Comparison of ENCODE assay signal across 10 cellular contexts in the genomic region with DNA sequence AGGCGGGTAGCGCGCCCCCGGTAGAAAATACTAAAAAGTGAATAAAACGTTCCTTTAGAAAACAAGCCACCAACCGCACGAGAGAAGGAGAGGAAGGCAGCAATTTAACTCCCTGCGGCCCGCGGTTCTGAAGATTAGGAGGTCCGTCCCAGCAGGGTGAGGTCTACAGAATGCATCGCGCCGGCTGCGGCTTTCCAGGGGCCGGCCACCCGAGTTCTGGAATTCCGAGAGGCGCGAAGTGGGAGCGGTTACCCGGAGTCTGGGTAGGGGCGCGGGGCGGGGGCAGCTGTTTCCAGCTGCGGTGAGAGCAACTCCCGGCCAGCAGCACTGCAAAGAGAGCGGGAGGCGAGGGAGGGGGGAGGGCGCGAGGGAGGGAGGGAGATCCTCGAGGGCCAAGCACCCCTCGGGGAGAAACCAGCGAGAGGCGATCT.
DNase-seq lines count a peak whose midpoint lies in the region; ATAC-seq, FAIRE-seq and TF ChIP-seq lines count a peak whose summit lies in the region.
"Had no signal": no experiment of that assay in that cellular context is flagged by ENCODE, and none has a peak within 500 bp of the region (broad histone marks: within the 10 kb centered on the region; RNA-seq: fewer than 3 reads in every experiment).

No MANE protein-coding gene starts in this region.

- H3K27ac ChIP-seq in PC-9 (no peak overlapping the region), pancreas (no peak overlapping the region), OCI-LY7 (ENCODE audit: low read depth, low read length, poor library complexity, severe bottlenecking) (no peak overlapping the region)

- H3K9me3 ChIP-seq in ES-I3 (ENCODE audit: control insufficient read depth, insufficient read depth, low read length) (no peaks in the 10 kb centered on the region), PC-9 (ENCODE audit: insufficient read depth, low read depth) (peaks cover 3% of the 10 kb centered on the region; the same call in 1 of the 2 replicates), pancreas (no peaks in the 10 kb centered on the region), OCI-LY7 (ENCODE audit: low read length) (no peaks in the 10 kb centered on the region)

- H3K79me2 ChIP-seq in PC-9 (ENCODE audit: low read depth) (no peaks in the 10 kb centered on the region), OCI-LY7 (ENCODE audit: insufficient read depth, low read depth, low read length) (no peaks in the 10 kb centered on the region)

- no peak for DNase-seq in PC-9
- peak; percentile 3 for DNase-seq in germinal center (ENCODE audit: low spot score)
- peak in 2 of 6 donors; percentile 41 to 52 for DNase-seq in pancreas
- DNase-seq in GM13977 (ENCODE audit: low spot score) = no peak
- DNase-seq in activated CD4-positive, alpha-beta T cell treated with anti-CD3 and anti-CD28 coated beads, Interleukin-2, amount 50 U/mL, for 48 hours = no peak
- no peak for DNase-seq in OCI-LY7 (ENCODE audit: low spot score)
- DNase-seq: NCI-H2081 treated with DMSO at 0.1 percent for 48 hours; stimulated activated CD8-positive, alpha-beta memory T cell treated with anti-CD3 and anti-CD28 coated beads, Interleukin-4, amount 100 ng/mL, for 48 hours had no signal

- H3K27me3 ChIP-seq in PC-9 (ENCODE audit: insufficient read depth, low read depth) (no peaks in the 10 kb centered on the region), pancreas (no peaks in the 10 kb centered on the region)

- POLR2A ChIA-PET in PC-9 (lab: Charles Lee; ENCODE audit: unreplicated experiment) = no interaction called here
- POLR2A ChIA-PET in OCI-LY7 (lab: Charles Lee) = no interaction called here

- H3K9me2 ChIP-seq in PC-9 (ENCODE audit: insufficient read depth) (no peaks in the 10 kb centered on the region), OCI-LY7 (ENCODE audit: insufficient read depth, low read length) (peaks cover 1% of the 10 kb centered on the region; the same call in 1 of the 2 replicates)

- peak overlapping the region; percentile 71; the same call in 1 of the 2 replicates for H2AFZ ChIP-seq in PC-9
- no peak overlapping the region for H2AFZ ChIP-seq in OCI-LY7 (ENCODE audit: low read length)

- peak overlapping the region; percentile 80 for H3K4me2 ChIP-seq in PC-9
- H3K4me2 ChIP-seq in OCI-LY7 (ENCODE audit: low read length) = no peak overlapping the region

- H3K4me3 ChIP-seq in PC-9 (peak overlapping the region; percentile 66), pancreas (peak overlapping the region in 2 of 4 donors; percentile 45 to 67), OCI-LY7 (ENCODE audit: low read depth, low read length, poor library complexity, severe bottlenecking) (no peak overlapping the region)

- H3F3A ChIP-seq in PC-9 (ENCODE audit: insufficient read depth, low read depth) = no peaks in the 10 kb centered on the region

- H4K20me1 ChIP-seq in PC-9 (ENCODE audit: insufficient read depth) (no peaks in the 10 kb centered on the region), OCI-LY7 (ENCODE audit: insufficient read depth, low read length) (no peaks in the 10 kb centered on the region)

- ATAC-seq in pancreas (peak in 3 of 4 donors; percentile 26 to 30 (median 26)), GM19351 (IDR thresholded peaks at IDR 0.05; ENCODE audit: unreplicated experiment) (no peak)

- H3K4me1 ChIP-seq in ES-I3 (ENCODE audit: insufficient read depth, low read length) (0 out of 2 replicates have a peak, but pooled peaks cover 15% of the 10 kb centered on the region), PC-9 (replicated peaks; ENCODE audit: insufficient read depth) (no peaks in the 10 kb centered on the region), pancreas (no peaks in the 10 kb centered on the region), OCI-LY7 (ENCODE audit: insufficient read depth, low read length, poor library complexity, severe bottlenecking) (no peaks in the 10 kb centered on the region)

- TF ChIP-seq CTCF in PC-9 (conservative IDR thresholded peaks at IDR 0.05) = no peak
- no peak for TF ChIP-seq CTCF in pancreas (IDR thresholded peaks at IDR 0.05)
- TF ChIP-seq CTCF in GM13977 (IDR thresholded peaks at IDR 0.05; ENCODE audit: extremely low read depth, insufficient read depth, missing control alignments) = no peak
- no peak for TF ChIP-seq CTCF in OCI-LY7 (conservative IDR thresholded peaks at IDR 0.05; ENCODE audit: low read length)

- BruUV-seq in PC-9 (replicated peaks; lab: Mats Ljungman, UMichigan) (no TSS peak), OCI-LY7 (replicated peaks; lab: Mats Ljungman, UMichigan) (no TSS peak)

- no peak for FAIRE-seq in pancreas (lab: Jason Lieb, UNC)

- CTCF ChIA-PET in PC-9 (lab: Charles Lee) (no interaction called here), OCI-LY7 (lab: Charles Lee; ENCODE audit: unreplicated experiment) (interaction anchor here (0.6 kb wide), 1 partner anchor 11 kb away, joined by 7 read pairs; no protein-coding TSS in a partner anchor)

- WGBS in pancreas, 2 donors = 10 to 12% methylated on average over 35 of the region's 35 CpGs

- peak overlapping the region; percentile 91 for H3K9ac ChIP-seq in ES-I3 (ENCODE audit: low read depth, low read length)

- no peaks in the 10 kb centered on the region for H3K36me3 ChIP-seq in ES-I3 (ENCODE audit: insufficient read depth, low read length)
- no peaks in the 10 kb centered on the region for H3K36me3 ChIP-seq in PC-9 (ENCODE audit: low read depth)
- no peaks in the 10 kb centered on the region for H3K36me3 ChIP-seq in pancreas
- no peaks in the 10 kb centered on the region for H3K36me3 ChIP-seq in OCI-LY7 (ENCODE audit: insufficient read depth, low read length)

- in situ Hi-C loops in GM13977 (cut with MboI; ENCODE audit: low pct_unique_long_range_greater_than_20kb, low sequenced_read_pairs, unreplicated experiment) = no loop called here

- intact Hi-C loops in PC-9 (cut with micrococcal nuclease; ENCODE audit: unreplicated experiment) = no loop called here
- intact Hi-C loops in pancreas (cut with DNase I) = no loop called here
- intact Hi-C loops in OCI-LY7 (cut with micrococcal nuclease; ENCODE audit: unreplicated experiment) = no loop called here
